Comparison of ENCODE assay signal across 8 cellular contexts in genomic region chr22:46575915-46576555, GRCh38. TPM values are rescaled to one million over a fixed set of nuclear protein-coding genes. Genes with fewer than 3 reads are reported as not detected.
DNase-seq lines count a peak whose midpoint lies in the region; ATAC-seq and TF ChIP-seq lines count a peak whose summit lies in the region.

No MANE protein-coding gene starts in this region.

- H3K9me3 ChIP-seq in SJSA1 (replicated peaks): no peaks in the 10 kb centered on the region

- H3K4me1 Mint-ChIP-seq in progenitor cell of endocrine pancreas (ENCODE audit: low read depth): peaks cover 42% of the 10 kb centered on the region

- DNase-seq in ELF-1 (ENCODE audit: low read depth, low spot score) (peak; percentile 68), SJSA1 (ENCODE audit: low read depth in 1 of 2, low spot score in 2 of 2) (no peak), fibroblast of mammary gland (ENCODE audit: low read depth) (no peak), progenitor cell of endocrine pancreas (ENCODE audit: low spot score, unreplicated experiment) (no peak), SIG-M5 treated with dmso at 0.1 percent for 504 hours (lab: John Stamatoyannopoulos, UW; ENCODE audit: unreplicated experiment) (no peak)

- H3K4me3 ChIP-seq in SJSA1 (peak overlapping the region; percentile 53), fibroblast of mammary gland (ENCODE audit: control insufficient read depth, low read depth, low read length) (peak overlapping the region; percentile 24)

- no peaks in the 10 kb centered on the region for H3K36me3 Mint-ChIP-seq in progenitor cell of endocrine pancreas (ENCODE audit: insufficient read depth)

- peak overlapping the region; percentile 86 for H3K27ac Mint-ChIP-seq in progenitor cell of endocrine pancreas

- TF ChIP-seq CTCF in fibroblast of mammary gland (conservative IDR thresholded peaks at IDR 0.05; ENCODE audit: control insufficient read depth, insufficient read depth, low read depth, low read length): no peak
- no peak for TF ChIP-seq CTCF in progenitor cell of endocrine pancreas (IDR thresholded peaks at IDR 0.05; ENCODE audit: unreplicated experiment)

- no peaks in the 10 kb centered on the region for H3K27me3 Mint-ChIP-seq in progenitor cell of endocrine pancreas

- peaks cover 19% of the 10 kb centered on the region for H3K4me1 ChIP-seq in SJSA1 (replicated peaks)

- peak overlapping the region; percentile 76 for H3K4me3 Mint-ChIP-seq in progenitor cell of endocrine pancreas (ENCODE audit: low read depth)

- ATAC-seq in GM18517 (IDR thresholded peaks at IDR 0.05; ENCODE audit: unreplicated experiment) (no peak), GM18909 (IDR thresholded peaks at IDR 0.05; ENCODE audit: poor library complexity, unreplicated experiment) (no peak), HG03469 (IDR thresholded peaks at IDR 0.05; ENCODE audit: unreplicated experiment) (no peak)

- H3K36me3 ChIP-seq in SJSA1: no peaks in the 10 kb centered on the region

- H3K27me3 ChIP-seq in SJSA1 (replicated peaks): no peaks in the 10 kb centered on the region

- H3K27ac ChIP-seq in SJSA1: no peak overlapping the region

- no peaks in the 10 kb centered on the region for H3K9me3 Mint-ChIP-seq in progenitor cell of endocrine pancreas (ENCODE audit: low read depth)

RNA-seq across cellular contexts. Expression of gene CELSR1, which starts 38.6 kb away (rescaled TPM):
- 0.41 and 1.1 TPM in 2 replicates for total RNA-seq in SJSA1 (2014; rRNA removed; shearing (Covaris generic))
- total RNA-seq in progenitor cell of endocrine pancreas: 20.9 and 21.0 TPM in 2 replicates

RNA-seq across cellular contexts. Expression of gene GRAMD4, which starts 44.2 kb away (rescaled TPM):
- total RNA-seq in SJSA1 (2014; rRNA removed; shearing (Covaris generic)): 5.8 and 6.9 TPM in 2 replicates
- 68.8 and 74.5 TPM in 2 replicates for total RNA-seq in progenitor cell of endocrine pancreas

Comparison
In these comparisons a context has a peak if more than half of its experiments do, and no peak if none do; other contexts are left out.
1. RNA of gene CELSR1, which starts 38.6 kb away (total RNA-seq): 20.9 to 21.0 TPM in progenitor cell of endocrine pancreas; 0.41 to 1.1 TPM in SJSA1; every median in the first group is over 10 times any median in the second.